Comparison of ENCODE assay signal across 24 cellular contexts in genomic region chr5:53355930-53356329, GRCh38.
"Had no signal": no experiment of that assay in that cellular context is flagged by ENCODE, and none has a peak within 500 bp of the region (broad histone marks: within the 10 kb centered on the region; RNA-seq: fewer than 3 reads in every experiment).

No MANE protein-coding gene starts in this region.

- H3K4me1 ChIP-seq: body of pancreas, gastrocnemius medialis, right lobe of liver, stomach, tibial nerve had no signal

- H3K4me1 Mint-ChIP-seq: activated naive CD4-positive, alpha-beta T cell treated with anti-CD3 and anti-CD28 coated beads, Interleukin-2, amount 10 ng/mL, durations not matched to agents 7 days and 5 days; memory B cell; stimulated activated effector memory CD8-positive, alpha-beta T cell treated with anti-CD3 and anti-CD28 coated beads, Interleukin-12 subunit alpha, Interleukin-12 subunit beta, amount 100 ng/mL, for 72 hours; T-helper 17 cell had no signal

- DNase-seq: activated CD4-positive, alpha-beta memory T cell treated with anti-CD3 and anti-CD28 coated beads, Interleukin-2, amount 10 ng/mL, durations not matched to agents 7 days and 5 days; activated CD4-positive, alpha-beta T cell treated with anti-CD3 and anti-CD28 coated beads for 48 hours; activated CD4-positive, CD25-positive, alpha-beta regulatory T cell; activated CD8-positive, alpha-beta memory T cell treated with anti-CD3 and anti-CD28 coated beads, Interleukin-2, amount 10 ng/mL, durations not matched to agents 7 days and 5 days; activated effector memory CD4-positive, alpha-beta T cell treated with anti-CD3 and anti-CD28 coated beads, Interleukin-2, amount 50 U/mL, for 16 hours; activated naive CD4-positive, alpha-beta T cell treated with anti-CD3 and anti-CD28 coated beads, Interleukin-2, amount 10 ng/mL, durations not matched to agents 7 days and 5 days; activated T-cell treated with anti-CD3 and anti-CD28 coated beads for 4 hours; body of pancreas; effector CD8-positive, alpha-beta T cell; gastrocnemius medialis; hippocampal formation; left ventricle myocardium superior; right lobe of liver; stimulated activated CD4-positive, alpha-beta T cell treated with anti-CD3 and anti-CD28 coated beads, Interleukin-2, amount 100 ng/mL, for 24 hours; stomach; T-helper 17 cell had no signal

- H3K4me3 ChIP-seq: body of pancreas, gastrocnemius medialis, right lobe of liver, skin epidermis, stomach, suprapubic skin, tibial nerve had no signal

- H3K27ac ChIP-seq: body of pancreas, gastrocnemius medialis, neutrophil, right lobe of liver, skin epidermis, stomach, suprapubic skin, tibial nerve had no signal

- H3K27me3 Mint-ChIP-seq: activated CD4-positive, alpha-beta memory T cell treated with anti-CD3 and anti-CD28 coated beads, Interleukin-2, amount 10 ng/mL, durations not matched to agents 7 days and 5 days; activated naive CD4-positive, alpha-beta T cell treated with anti-CD3 and anti-CD28 coated beads, Interleukin-2, amount 10 ng/mL, durations not matched to agents 7 days and 5 days; dendritic cell treated with granulocyte-macrophage colony-stimulating factor and Interleukin-4, amounts not matched to agents 40 ng/mL and 50 ng/mL, for 4 days had no signal

- H3K27me3 ChIP-seq: body of pancreas, gastrocnemius medialis, neutrophil, right lobe of liver, stomach, suprapubic skin, tibial nerve had no signal

- H3K36me3 ChIP-seq: gastrocnemius medialis, neutrophil, right lobe of liver, stomach, suprapubic skin, tibial nerve had no signal

- H3K36me3 Mint-ChIP-seq: activated CD8-positive, alpha-beta memory T cell treated with anti-CD3 and anti-CD28 coated beads, Interleukin-2, amount 10 ng/mL, durations not matched to agents 7 days and 5 days; activated naive CD4-positive, alpha-beta T cell treated with anti-CD3 and anti-CD28 coated beads, Interleukin-2, amount 10 ng/mL, durations not matched to agents 7 days and 5 days; memory B cell; stimulated activated effector memory CD8-positive, alpha-beta T cell treated with anti-CD3 and anti-CD28 coated beads, Interleukin-12 subunit alpha, Interleukin-12 subunit beta, amount 100 ng/mL, for 72 hours had no signal

- H3K9me3 Mint-ChIP-seq: activated CD4-positive, alpha-beta memory T cell treated with anti-CD3 and anti-CD28 coated beads, Interleukin-2, amount 10 ng/mL, durations not matched to agents 7 days and 5 days; activated naive CD4-positive, alpha-beta T cell treated with anti-CD3 and anti-CD28 coated beads, Interleukin-2, amount 10 ng/mL, durations not matched to agents 7 days and 5 days; nephron had no signal

- H3K27ac Mint-ChIP-seq: activated CD4-positive, alpha-beta memory T cell treated with anti-CD3 and anti-CD28 coated beads, Interleukin-2, amount 10 ng/mL, durations not matched to agents 7 days and 5 days; activated CD8-positive, alpha-beta memory T cell treated with anti-CD3 and anti-CD28 coated beads, Interleukin-2, amount 10 ng/mL, durations not matched to agents 7 days and 5 days; activated naive CD4-positive, alpha-beta T cell treated with anti-CD3 and anti-CD28 coated beads, Interleukin-2, amount 10 ng/mL, durations not matched to agents 7 days and 5 days; dendritic cell treated with granulocyte-macrophage colony-stimulating factor and Interleukin-4, amounts not matched to agents 40 ng/mL and 50 ng/mL, for 4 days; memory B cell; nephron; stimulated activated effector memory CD8-positive, alpha-beta T cell treated with anti-CD3 and anti-CD28 coated beads, Interleukin-12 subunit alpha, Interleukin-12 subunit beta, amount 100 ng/mL, for 72 hours; T-helper 17 cell had no signal

- H3K4me3 Mint-ChIP-seq: activated CD4-positive, alpha-beta memory T cell treated with anti-CD3 and anti-CD28 coated beads, Interleukin-2, amount 10 ng/mL, durations not matched to agents 7 days and 5 days; activated CD8-positive, alpha-beta memory T cell treated with anti-CD3 and anti-CD28 coated beads, Interleukin-2, amount 10 ng/mL, durations not matched to agents 7 days and 5 days; activated naive CD4-positive, alpha-beta T cell treated with anti-CD3 and anti-CD28 coated beads, Interleukin-2, amount 10 ng/mL, durations not matched to agents 7 days and 5 days; dendritic cell treated with granulocyte-macrophage colony-stimulating factor and Interleukin-4, amounts not matched to agents 40 ng/mL and 50 ng/mL, for 4 days; memory B cell; nephron; stimulated activated effector memory CD8-positive, alpha-beta T cell treated with anti-CD3 and anti-CD28 coated beads, Interleukin-12 subunit alpha, Interleukin-12 subunit beta, amount 100 ng/mL, for 72 hours; T-helper 17 cell had no signal

- H3K9me3 ChIP-seq: body of pancreas, gastrocnemius medialis, neutrophil, right lobe of liver, stomach, suprapubic skin, tibial nerve had no signal
